ENCODE assay signal across 23 cellular contexts in the genomic region with DNA sequence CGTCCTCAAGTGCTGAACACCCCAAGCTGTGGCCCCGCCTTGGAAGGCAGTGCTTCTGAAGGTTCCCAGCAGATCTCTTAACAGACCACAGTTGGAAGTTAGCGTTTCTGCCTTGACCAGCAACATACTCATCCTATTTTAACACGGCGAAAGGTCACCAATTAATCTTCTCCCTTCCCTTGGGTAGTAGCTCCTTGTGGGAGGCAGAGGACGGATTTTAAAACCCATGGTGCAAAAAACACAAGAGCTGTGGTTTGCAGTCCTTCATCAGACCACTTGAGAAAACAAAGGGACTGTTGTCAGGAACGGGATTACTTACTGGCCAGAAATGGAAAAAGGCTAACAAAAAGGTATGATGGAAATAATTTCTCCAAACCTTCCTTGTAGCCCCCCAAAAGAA.
"Had no signal": no experiment of that assay in that cellular context is flagged by ENCODE, and none has a peak within 500 bp of the region (broad histone marks: within the 10 kb centered on the region; RNA-seq: fewer than 3 reads in every experiment).

No MANE protein-coding gene starts in this region.

- H3K27me3 ChIP-seq: thyroid gland, vagina had no signal

- H3K36me3 Mint-ChIP-seq: memory B cell; naive B cell; natural killer cell treated with Interleukin-12 subunit alpha and Interleukin-12 subunit beta and Interleukin-15 and Interleukin-18, amount 100 ng/mL, for 72 hours; stimulated activated effector memory CD8-positive, alpha-beta T cell treated with anti-CD3 and anti-CD28 coated beads, Interleukin-12 subunit alpha, Interleukin-12 subunit beta, amount 100 ng/mL, for 72 hours had no signal

- DNase-seq: dermis blood vessel endothelial cell; effector memory CD4-positive, alpha-beta T cell; left ventricle myocardium superior; lower lobe of right lung; mucosa of descending colon; naive B cell; right cardiac atrium; sigmoid colon; stimulated activated CD4-positive, alpha-beta T cell treated with anti-CD3 and anti-CD28 coated beads, Interleukin-2, amount 100 ng/mL, for 24 hours; stimulated activated CD4-positive, alpha-beta T cell treated with anti-CD3 and anti-CD28 coated beads, Interleukin-4, amount 100 ng/mL, for 24 hours; stimulated activated naive CD4-positive, alpha-beta T cell treated with Interleukin-2 at 50 U/mL for 16 hours; stomach; thyroid gland; trophoblast cell had no signal

- H3K4me2 ChIP-seq: neural progenitor cell had no signal

- H3K9me3 ChIP-seq: esophagus muscularis mucosa, lower lobe of right lung, mucosa of descending colon, prostate gland, sigmoid colon, stomach, thyroid gland, vagina had no signal

- H2AFZ ChIP-seq: neural progenitor cell had no signal

- H3K9me3 Mint-ChIP-seq: memory B cell; naive B cell; natural killer cell treated with Interleukin-12 subunit alpha and Interleukin-12 subunit beta and Interleukin-15 and Interleukin-18, amount 100 ng/mL, for 72 hours; neural progenitor cell; stimulated activated effector memory CD8-positive, alpha-beta T cell treated with anti-CD3 and anti-CD28 coated beads, Interleukin-12 subunit alpha, Interleukin-12 subunit beta, amount 100 ng/mL, for 72 hours had no signal

- H3K4me3 ChIP-seq: esophagus muscularis mucosa, lower lobe of right lung, mucosa of descending colon, neural progenitor cell, prostate gland, sigmoid colon, stomach, thyroid gland, vagina had no signal

- H3K36me3 ChIP-seq: neural progenitor cell, prostate gland had no signal

- H3K27ac Mint-ChIP-seq: memory B cell; naive B cell; natural killer cell treated with Interleukin-12 subunit alpha and Interleukin-12 subunit beta and Interleukin-15 and Interleukin-18, amount 100 ng/mL, for 72 hours; neural progenitor cell; stimulated activated effector memory CD8-positive, alpha-beta T cell treated with anti-CD3 and anti-CD28 coated beads, Interleukin-12 subunit alpha, Interleukin-12 subunit beta, amount 100 ng/mL, for 72 hours had no signal

- H3K9ac ChIP-seq: neural progenitor cell had no signal

- FAIRE-seq: frontal cortex, keratinocyte had no signal

- H3K27ac ChIP-seq: esophagus muscularis mucosa, lower lobe of right lung, neural progenitor cell, prostate gland, sigmoid colon, stomach, thyroid gland, vagina had no signal

- H3K4me3 Mint-ChIP-seq: memory B cell; natural killer cell treated with Interleukin-12 subunit alpha and Interleukin-12 subunit beta and Interleukin-15 and Interleukin-18, amount 100 ng/mL, for 72 hours; stimulated activated effector memory CD8-positive, alpha-beta T cell treated with anti-CD3 and anti-CD28 coated beads, Interleukin-12 subunit alpha, Interleukin-12 subunit beta, amount 100 ng/mL, for 72 hours had no signal
